3 cellular contexts compared by ENCODE assay signal in genomic region chr2:172110422-172110811, GRCh38. TPM values are rescaled to one million over a fixed set of nuclear protein-coding genes. Genes with fewer than 3 reads are reported as not detected.
"Had no signal": no experiment of that assay in that cellular context is flagged by ENCODE, and none has a peak within 500 bp of the region (broad histone marks: within the 10 kb centered on the region; RNA-seq: fewer than 3 reads in every experiment).

No MANE protein-coding gene starts in this region.

RNA-seq across cellular contexts. Expression of gene DLX2, which starts 7.7 kb away (rescaled TPM):
- polyA plus RNA-seq: IgD-negative memory B cell had no signal

RNA-seq across cellular contexts. Expression of gene DLX1, which starts 25.1 kb away (rescaled TPM):
- total RNA-seq: OCI-LY7, T-cell had no signal
- polyA plus RNA-seq: IgD-negative memory B cell had no signal
